Comparison of ENCODE assay signal across 28 cellular contexts in the genomic region with DNA sequence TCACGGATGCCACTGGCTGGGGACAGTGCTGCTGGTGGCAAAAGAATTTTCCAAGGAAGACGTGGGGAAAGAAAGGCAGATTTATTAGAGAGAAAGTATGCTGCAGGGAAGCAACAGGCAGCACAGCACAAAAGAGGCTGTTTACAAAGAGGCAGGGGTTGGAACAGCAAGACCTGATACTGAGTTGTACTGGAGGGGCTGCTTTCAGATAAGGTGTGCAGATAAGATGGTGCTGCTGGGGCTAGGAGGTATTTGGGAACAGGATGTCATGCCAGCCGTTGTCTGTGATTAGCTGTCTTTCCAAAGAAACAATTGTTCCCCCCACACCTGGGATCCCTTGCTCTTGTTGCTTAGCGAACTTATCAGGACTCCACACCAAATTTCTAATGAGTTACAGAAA.
A peak's percentile ranks its signal among the peaks of the same experiment; 100 is the strongest.
DNase-seq lines count a peak whose midpoint lies in the region; ATAC-seq, FAIRE-seq and TF ChIP-seq lines count a peak whose summit lies in the region.
"Had no signal": no experiment of that assay in that cellular context is flagged by ENCODE, and none has a peak within 500 bp of the region (broad histone marks: within the 10 kb centered on the region; RNA-seq: fewer than 3 reads in every experiment).

No MANE protein-coding gene starts in this region.

- H3K23ac ChIP-seq in H1 (ENCODE audit: insufficient read length) (no peak overlapping the region), mesendoderm (ENCODE audit: low read length) (no peak overlapping the region)

- POLR2A ChIA-PET in H1 (lab: Charles Lee; ENCODE audit: partially characterized antibody), result no interaction called here
- POLR2A ChIA-PET in HEK293T (lab: Yijun Ruan, JAX), result interaction anchor here (0.6 kb wide), 1 partner anchor 16 kb away, joined by 4 read pairs; no protein-coding TSS in a partner anchor

- H2BK15ac ChIP-seq in H1 (ENCODE audit: low read length), result no peak overlapping the region
- H2BK15ac ChIP-seq in mesendoderm (replicated peaks; ENCODE audit: low read depth), result no peak overlapping the region

- H3K23me2 ChIP-seq in H1 (ENCODE audit: low read depth, low read length), result no peaks in the 10 kb centered on the region

- H3K9me3 ChIP-seq in H1 (ENCODE audit: insufficient read depth in 2 of 2, low read depth in 1 of 2, low read length in 1 of 2), result no peaks in the 10 kb centered on the region
- H3K9me3 ChIP-seq in smooth muscle cell (replicated peaks; ENCODE audit: low read depth), result no peaks in the 10 kb centered on the region
- H3K9me3 ChIP-seq: BE2C had no signal

- H2BK12ac ChIP-seq in H1 (ENCODE audit: low read depth, low read length), result no peak overlapping the region

- no peak overlapping the region for H4K91ac ChIP-seq in H1 (replicated peaks; ENCODE audit: insufficient read length, low read length)

- no peak for TF ChIP-seq CTCF in H1 (IDR thresholded peaks at IDR 0.05; ENCODE audit: control extremely low read depth in 1 of 3, insufficient read depth in 1 of 3, low read depth in 1 of 3, low read length in 3 of 3)
- no peak for TF ChIP-seq CTCF in smooth muscle cell (IDR thresholded peaks at IDR 0.05; ENCODE audit: borderline replicate concordance, insufficient read depth, poor library complexity, severe bottlenecking)

- WGBS in H1 (ENCODE audit: extremely low coverage in 1 of 2, insufficient coverage in 1 of 2, insufficient read length in 1 of 2, insufficient replicate concordance in 2 of 2, low coverage in 1 of 2, low lambda C conversion rate in 2 of 2, missing lambda C conversion rate in 1 of 2), 2 experiments, result 81% methylated on average over 4 of the region's 4 CpGs; no CpG with 5 or more reads in 1 of the 2 experiments
- WGBS in mesendoderm (ENCODE audit: extremely low coverage, insufficient coverage, low lambda C conversion rate), result no CpG with 5 or more reads among the region's 4 CpGs
- WGBS in smooth muscle cell (ENCODE audit: low lambda C conversion rate), result 41% methylated on average over 4 of the region's 4 CpGs

- CTCF ChIA-PET in H1 (lab: Charles Lee; ENCODE audit: partially characterized antibody), result interaction anchor here (1.1 kb wide), 1 partner anchor 13 kb away, joined by 3 read pairs; no protein-coding TSS in a partner anchor
- CTCF ChIA-PET in HEK293T (lab: Yijun Ruan, JAX), result no interaction called here

- H3K4me2 ChIP-seq in H1 (ENCODE audit: insufficient read depth in 1 of 2, low read depth in 2 of 2, low read length in 2 of 2), result no peak overlapping the region
- no peak overlapping the region for H3K4me2 ChIP-seq in mesendoderm (ENCODE audit: low read length)
- no peak overlapping the region for H3K4me2 ChIP-seq in smooth muscle cell

- H4K8ac ChIP-seq in H1 (ENCODE audit: extremely low read depth, insufficient read depth, low read length) (no peak overlapping the region), mesendoderm (ENCODE audit: low read depth, low read length) (no peak overlapping the region)

- H3K36me3 ChIP-seq in H1 (ENCODE audit: control insufficient read depth in 2 of 4, insufficient read depth in 4 of 4, low read length in 3 of 4), result no peaks in the 10 kb centered on the region
- no peaks in the 10 kb centered on the region for H3K36me3 ChIP-seq in mesendoderm (ENCODE audit: control insufficient read depth, insufficient read depth, low read length)
- H3K36me3 ChIP-seq in smooth muscle cell (ENCODE audit: low read depth), result no peaks in the 10 kb centered on the region
- H3K36me3 ChIP-seq: BE2C, MG63 had no signal

- DNase-seq in NCI-H146 (lab: John Stamatoyannopoulos, UW) (peak; percentile 3), NCI-H146 treated with DMSO at 0.1 percent for 48 hours (lab: John Stamatoyannopoulos, UW; ENCODE audit: unreplicated experiment) (no peak), H1 (ENCODE audit: low read depth in 1 of 2, low spot score in 2 of 2) (no peak), mesendoderm (peak; percentile 97), smooth muscle cell (lab: John Stamatoyannopoulos, UW; ENCODE audit: unreplicated experiment) (no peak), HEK293T (ENCODE audit: extremely low spot score) (no peak)
- no peak for DNase-seq in activated CD4-positive, alpha-beta T cell treated with anti-CD3 and anti-CD28 coated beads for 1 hour
- DNase-seq: BE2C; CD8-positive, alpha-beta memory T cell; DMS 273 treated with DMSO at 0.1 percent for 48 hours; DMS79; EL; GF-D8; H7; KBM-7; MG63; NCI-H1105 treated with DMSO at 0.1 percent for 48 hours; NCI-H1694; NCI-H2029 treated with DMSO at 0.1 percent for 48 hours; NCI-H2227 treated with DMSO at 0.1 percent for 48 hours; NCI-H510A; NCI-H69; SHP77 had no signal

- H4K5ac ChIP-seq in H1 (ENCODE audit: insufficient read length, low read depth, low read length), result no peak overlapping the region
- H4K5ac ChIP-seq in mesendoderm (ENCODE audit: low read length), result no peak overlapping the region

- H3K56ac ChIP-seq in H1 (replicated peaks; ENCODE audit: insufficient read length, low read depth, low read length), result no peak overlapping the region
- H3K56ac ChIP-seq in mesendoderm (ENCODE audit: low read length), result no peak overlapping the region

- no peaks in the 10 kb centered on the region for H3K79me1 ChIP-seq in H1 (ENCODE audit: low read depth, low read length)
- no peaks in the 10 kb centered on the region for H3K79me1 ChIP-seq in mesendoderm (ENCODE audit: low read length)

- H3K27me3 ChIP-seq in H1 (replicated peaks in 1 of 4; ENCODE audit: control insufficient read depth in 3 of 4, extremely low read depth in 1 of 4, insufficient read depth in 3 of 4, low read length in 3 of 4) (no peaks in the 10 kb centered on the region), mesendoderm (ENCODE audit: insufficient read depth, low read length, poor library complexity) (no peaks in the 10 kb centered on the region), smooth muscle cell (ENCODE audit: low read depth) (no peaks in the 10 kb centered on the region)
- H3K27me3 ChIP-seq: BE2C, MG63 had no signal

- H3K9ac ChIP-seq in H1 (replicated peaks in 1 of 4; ENCODE audit: extremely low read depth in 1 of 4, low read depth in 3 of 4, low read length in 3 of 4) (no peak overlapping the region), mesendoderm (ENCODE audit: low read length) (no peak overlapping the region), smooth muscle cell (ENCODE audit: low read depth) (no peak overlapping the region)

- TF ChIP-seq RAD21 in H1 (IDR thresholded peaks at IDR 0.05 in 1 of 2, conservative IDR thresholded peaks at IDR 0.05 in 1 of 2; ENCODE audit: low read depth in 2 of 2, low read length in 2 of 2), result no peak

- H3K4me3 ChIP-seq in H1 (ENCODE audit: extremely low read depth in 1 of 4, insufficient read depth in 2 of 4, low read depth in 3 of 4, low read length in 4 of 4) (no peak overlapping the region), mesendoderm (ENCODE audit: low read length) (no peak overlapping the region), smooth muscle cell (no peak overlapping the region)
- H3K4me3 ChIP-seq: MG63 had no signal

- H4K20me1 ChIP-seq in H1 (replicated peaks in 1 of 2; ENCODE audit: control insufficient read depth in 1 of 2, insufficient read depth in 2 of 2, low read length in 2 of 2), result no peaks in the 10 kb centered on the region
- no peaks in the 10 kb centered on the region for H4K20me1 ChIP-seq in smooth muscle cell (ENCODE audit: low read depth)

- peaks cover 3% of the 10 kb centered on the region for H3F3A ChIP-seq in smooth muscle cell (ENCODE audit: low read depth)

- H3K18ac ChIP-seq in H1 (ENCODE audit: extremely low read depth, low read length) (no peak overlapping the region), mesendoderm (ENCODE audit: low read length) (no peak overlapping the region)

- H2BK120ac ChIP-seq in H1 (replicated peaks; ENCODE audit: low read depth, low read length), result no peak overlapping the region
- H2BK120ac ChIP-seq in mesendoderm (ENCODE audit: low read depth, low read length), result no peak overlapping the region

- H3K79me2 ChIP-seq in H1 (ENCODE audit: control insufficient read depth in 1 of 2, insufficient read depth in 2 of 2, low read length in 2 of 2) (no peaks in the 10 kb centered on the region), mesendoderm (ENCODE audit: control insufficient read depth, insufficient read depth, low read length) (no peaks in the 10 kb centered on the region), smooth muscle cell (ENCODE audit: low read depth) (no peaks in the 10 kb centered on the region)

- H3K4ac ChIP-seq in H1 (replicated peaks; ENCODE audit: insufficient read length, low read depth, low read length) (no peak overlapping the region), mesendoderm (ENCODE audit: low read depth, low read length) (no peak overlapping the region)

- H2AK5ac ChIP-seq in H1 (ENCODE audit: low read depth, low read length), result no peak overlapping the region
- no peak overlapping the region for H2AK5ac ChIP-seq in mesendoderm (ENCODE audit: low read length)

- no peak for FAIRE-seq in H1 (lab: Jason Lieb, UNC)
- FAIRE-seq: GM12891, HTR-8/SVneo had no signal

- no peaks in the 10 kb centered on the region; a peak in 1 of 7 replicates for H3K4me1 ChIP-seq in H1 (replicated peaks in 1 of 4; ENCODE audit: control insufficient read depth in 3 of 4, insufficient read depth in 4 of 4, low read length in 3 of 4)
- H3K4me1 ChIP-seq in mesendoderm (ENCODE audit: control insufficient read depth, low read depth, low read length), result peaks cover 2% of the 10 kb centered on the region
- H3K4me1 ChIP-seq in smooth muscle cell (ENCODE audit: low read depth), result no peaks in the 10 kb centered on the region
- H3K4me1 ChIP-seq: BE2C had no signal

- H3K14ac ChIP-seq in H1 (ENCODE audit: insufficient read length), result no peak overlapping the region

- H3K27ac ChIP-seq in H1 (ENCODE audit: low read depth, low read length) (no peak overlapping the region), mesendoderm (ENCODE audit: low read depth, low read length) (peak overlapping the region; percentile 66), smooth muscle cell (ENCODE audit: low read depth) (no peak overlapping the region)
- H3K27ac ChIP-seq: 22Rv1, RWPE1 had no signal

- TF ChIP-seq POLR2A in H1 (IDR thresholded peaks at IDR 0.05; ENCODE audit: control extremely low read depth in 1 of 2, low read depth in 2 of 2, low read length in 2 of 2), result no peak

- no peak for ATAC-seq in GM21515 (IDR thresholded peaks at IDR 0.05; ENCODE audit: unreplicated experiment)

- no peak overlapping the region for H2BK20ac ChIP-seq in H1 (ENCODE audit: low read length)

- H2BK5ac ChIP-seq in H1 (ENCODE audit: low read depth, low read length), result no peak overlapping the region
- H2BK5ac ChIP-seq in mesendoderm (ENCODE audit: low read length), result no peak overlapping the region

- no peak for TF ChIP-seq EP300 in H1 (IDR thresholded peaks at IDR 0.05; ENCODE audit: borderline replicate concordance in 1 of 2, low read depth in 2 of 2, low read length in 2 of 2)

- H2AFZ ChIP-seq in H1 (ENCODE audit: low read length) (peak overlapping the region; percentile 58; the same call in 1 of the 2 replicates), smooth muscle cell (ENCODE audit: low read depth) (no peak overlapping the region)

TF ChIP-seq in H1, 55 proteins besides CTCF, POLR2A, EP300 and RAD21 (continues in another document):
- no peak for TF ChIP-seq RBBP5 (IDR thresholded peaks at IDR 0.05; ENCODE audit: borderline replicate concordance, low read depth, low read length)
- no peak for TF ChIP-seq POLR2AphosphoS5 (IDR thresholded peaks at IDR 0.05; ENCODE audit: low read depth, low read length)

TF ChIP-seq in HEK293T, 16 proteins besides CTCF, POLR2A, EP300 and RAD21 (continues in another document):
- TF ChIP-seq BHLHE40 (IDR thresholded peaks at IDR 0.05; ENCODE audit: borderline replicate concordance), result no peak
- TF ChIP-seq NFRKB (IDR thresholded peaks at IDR 0.05), result no peak
- no peak for TF ChIP-seq SUZ12 (IDR thresholded peaks at IDR 0.05)

Comparison
In these comparisons a context has a peak if more than half of its experiments do, and no peak if none do; other contexts are left out.
1. DNase-seq: peak in NCI-H146 (single experiment) and mesendoderm (single experiment); none in NCI-H146 treated with DMSO at 0.1 percent for 48 hours (single experiment), H1 (0 of 2), smooth muscle cell (single experiment), activated CD4-positive, alpha-beta T cell treated with anti-CD3 and anti-CD28 coated beads for 1 hour (single experiment) and HEK293T (single experiment).